Comparison of ENCODE assay signal across 33 cellular contexts in the genomic region with DNA sequence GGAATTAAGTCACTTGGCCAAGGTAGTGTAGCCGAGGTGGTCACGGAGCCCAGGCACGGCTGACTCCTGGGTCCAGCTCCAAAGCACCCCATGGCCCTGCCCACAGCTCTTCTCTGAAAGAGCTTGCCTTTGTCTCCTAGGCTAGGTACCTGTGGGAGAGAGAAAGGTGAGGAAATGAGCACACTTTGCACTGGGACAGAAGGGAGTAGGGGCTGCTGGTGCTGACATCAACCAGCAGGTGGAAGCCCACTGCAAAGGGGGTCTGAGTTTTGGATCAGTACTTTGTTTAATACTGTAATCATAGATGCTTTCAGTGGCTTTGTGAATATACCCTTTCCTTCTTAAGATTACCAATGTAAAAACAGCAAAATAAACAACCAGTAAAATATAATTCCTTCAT.
DNase-seq lines count a peak whose midpoint lies in the region; ATAC-seq, FAIRE-seq and TF ChIP-seq lines count a peak whose summit lies in the region.
"Had no signal": no experiment of that assay in that cellular context is flagged by ENCODE, and none has a peak within 500 bp of the region (broad histone marks: within the 10 kb centered on the region; RNA-seq: fewer than 3 reads in every experiment).

No MANE protein-coding gene starts in this region.

- TF ChIP-seq RAD21 in K562 (CRISPR knock-in tag; conservative IDR thresholded peaks at IDR 0.05 in 1 of 2, IDR thresholded peaks at IDR 0.05 in 1 of 2) = peak in 1 of 2 experiments; percentile 10; a peak in 1 of 4 replicates

- ATAC-seq in activated CD8-positive, alpha-beta memory T cell treated with anti-CD3 and anti-CD28 coated beads, Interleukin-2, amount 10 ng/mL, durations not matched to agents 7 days and 5 days = no peak
- ATAC-seq in K562 (no peak), HG02981 (IDR thresholded peaks at IDR 0.05; ENCODE audit: unreplicated experiment) (no peak)
- ATAC-seq: activated CD4-positive, alpha-beta T cell treated with anti-CD3 and anti-CD28 coated beads for 36 hours; activated CD8-positive, alpha-beta T cell treated with anti-CD3 and anti-CD28 coated beads, Interleukin-2, amount 10 ng/mL, durations not matched to agents 7 days and 5 days; left ventricle myocardium superior; stimulated activated memory B cell treated with anti-CD40 and anti-IgM and Interleukin-4, amounts not matched to agents 10 μg/mL and 1 μg/mL and 100 μg/mL, for 72 hours had no signal

- H3K4me3 ChIP-seq in K562 = no peak overlapping the region
- H3K4me3 ChIP-seq: cardiac muscle cell, coronary artery, Peyer's patch, upper lobe of left lung had no signal

- no peak overlapping the region for H3K27ac ChIP-seq in K562 (ENCODE audit: extremely low read depth, low read depth, low read length)
- H3K27ac ChIP-seq: 22Rv1, C4-2B, cardiac muscle cell, coronary artery, KMS-11, Peyer's patch, upper lobe of left lung had no signal

- H3K9me3 Mint-ChIP-seq in activated CD8-positive, alpha-beta memory T cell treated with anti-CD3 and anti-CD28 coated beads, Interleukin-2, amount 10 ng/mL, durations not matched to agents 7 days and 5 days (ENCODE audit: low read depth) = no peaks in the 10 kb centered on the region
- no peaks in the 10 kb centered on the region for H3K9me3 Mint-ChIP-seq in type B pancreatic cell
- H3K9me3 Mint-ChIP-seq: activated naive CD8-positive, alpha-beta T cell treated with anti-CD3 and anti-CD28 coated beads for 36 hours; stimulated activated memory B cell treated with anti-CD40 and anti-IgM and Interleukin-4, amounts not matched to agents 10 μg/mL and 1 μg/mL and 100 μg/mL, for 72 hours had no signal

- peaks cover 8 to 21% of the 10 kb centered on the region in 2 experiments; a peak in 3 of 5 replicates for H3K27me3 ChIP-seq in K562 (ENCODE audit: control insufficient read depth in 2 of 2, insufficient read depth in 2 of 2, low read length in 2 of 2)
- H3K27me3 ChIP-seq: cardiac muscle cell, Peyer's patch, upper lobe of left lung had no signal

- TF ChIP-seq EP300 in K562 (IDR thresholded peaks at IDR 0.05; ENCODE audit: low read length) = no peak

- TF ChIP-seq POLR2A in K562 (conservative IDR thresholded peaks at IDR 0.05) = no peak

- H3K27me3 Mint-ChIP-seq in activated CD8-positive, alpha-beta memory T cell treated with anti-CD3 and anti-CD28 coated beads, Interleukin-2, amount 10 ng/mL, durations not matched to agents 7 days and 5 days = peaks cover 3% of the 10 kb centered on the region
- peaks cover 5% of the 10 kb centered on the region for H3K27me3 Mint-ChIP-seq in type B pancreatic cell
- H3K27me3 Mint-ChIP-seq: activated CD4-positive, alpha-beta T cell treated with anti-CD3 and anti-CD28 coated beads for 36 hours; activated naive CD8-positive, alpha-beta T cell treated with anti-CD3 and anti-CD28 coated beads for 36 hours; stimulated activated memory B cell treated with anti-CD40 and anti-IgM and Interleukin-4, amounts not matched to agents 10 μg/mL and 1 μg/mL and 100 μg/mL, for 72 hours had no signal

- no peak overlapping the region for H3K27ac Mint-ChIP-seq in activated CD8-positive, alpha-beta memory T cell treated with anti-CD3 and anti-CD28 coated beads, Interleukin-2, amount 10 ng/mL, durations not matched to agents 7 days and 5 days
- H3K27ac Mint-ChIP-seq in type B pancreatic cell = no peak overlapping the region
- H3K27ac Mint-ChIP-seq: activated CD4-positive, alpha-beta T cell treated with anti-CD3 and anti-CD28 coated beads for 36 hours; activated CD8-positive, alpha-beta T cell treated with anti-CD3 and anti-CD28 coated beads, Interleukin-2, amount 10 ng/mL, durations not matched to agents 7 days and 5 days; activated naive CD8-positive, alpha-beta T cell treated with anti-CD3 and anti-CD28 coated beads for 36 hours; stimulated activated memory B cell treated with anti-CD40 and anti-IgM and Interleukin-4, amounts not matched to agents 10 μg/mL and 1 μg/mL and 100 μg/mL, for 72 hours had no signal

- DNase-seq in activated CD8-positive, alpha-beta memory T cell treated with anti-CD3 and anti-CD28 coated beads, Interleukin-2, amount 10 ng/mL, durations not matched to agents 7 days and 5 days = peak; percentile 29
- no peak for DNase-seq in activated CD8-positive, alpha-beta memory T cell treated with anti-CD3 and anti-CD28 coated beads, Interleukin-2, amount 50 U/mL, for 4 hours
- DNase-seq in K562 (ENCODE audit: extremely low read depth in 1 of 4, low spot score in 3 of 4) (no peak), iPS-NIHi7 (ENCODE audit: extremely low spot score) (peak; percentile 38), type B pancreatic cell (ENCODE audit: extremely low spot score, unreplicated experiment) (no peak), NCI-H446 treated with DMSO at 0.1 percent for 48 hours (lab: John Stamatoyannopoulos, UW) (no peak), NCI-H526 treated with DMSO at 0.1 percent for 48 hours (lab: John Stamatoyannopoulos, UW) (no peak)
- DNase-seq: activated CD4-positive, alpha-beta T cell treated with anti-CD3 and anti-CD28 coated beads for 36 hours; activated CD8-positive, alpha-beta T cell treated with anti-CD3 and anti-CD28 coated beads, Interleukin-2, amount 10 ng/mL, durations not matched to agents 7 days and 5 days; activated effector memory CD4-positive, alpha-beta T cell treated with Interleukin-2 at 50 U/mL for 16 hours; activated naive CD8-positive, alpha-beta T cell treated with anti-CD3 and anti-CD28 coated beads for 36 hours; activated T-cell treated with anti-CD3 and anti-CD28 coated beads for 4 hours; anterior cingulate cortex; effector CD8-positive, alpha-beta T cell; GDM1; GOT3; left ventricle myocardium superior; NCI-H2029; NCI-H2227 treated with DMSO at 0.1 percent for 48 hours; nucleus accumbens; Peyer's patch; SHP77; substantia nigra; T-helper 2 cell had no signal

- H4K20me1 ChIP-seq in K562 (replicated peaks; ENCODE audit: control insufficient read depth, insufficient read depth, low read length) = peaks cover 11% of the 10 kb centered on the region

- no peak for FAIRE-seq in K562 (lab: Jason Lieb, UNC)
- FAIRE-seq: keratinocyte had no signal

- CTCF ChIA-PET in activated CD8-positive, alpha-beta memory T cell treated with anti-CD3 and anti-CD28 coated beads, Interleukin-2, amount 10 ng/mL, durations not matched to agents 7 days and 5 days (lab: Charles Lee) = interaction anchor here (1.5 to 1.6 kb wide), 3 partner anchors 10 to 734 kb away, joined by 4 to 11 read pairs (median 5); no protein-coding TSS in a partner anchor
- CTCF ChIA-PET in K562 (lab: Yijun Ruan, JAX; ENCODE audit: low intra/inter-chr PET ratio) = no interaction called here

- H3K4me3 Mint-ChIP-seq in activated CD8-positive, alpha-beta memory T cell treated with anti-CD3 and anti-CD28 coated beads, Interleukin-2, amount 10 ng/mL, durations not matched to agents 7 days and 5 days = no peak overlapping the region
- H3K4me3 Mint-ChIP-seq in type B pancreatic cell = no peak overlapping the region
- H3K4me3 Mint-ChIP-seq: activated CD4-positive, alpha-beta T cell treated with anti-CD3 and anti-CD28 coated beads for 36 hours; activated CD8-positive, alpha-beta T cell treated with anti-CD3 and anti-CD28 coated beads, Interleukin-2, amount 10 ng/mL, durations not matched to agents 7 days and 5 days; activated naive CD8-positive, alpha-beta T cell treated with anti-CD3 and anti-CD28 coated beads for 36 hours; stimulated activated memory B cell treated with anti-CD40 and anti-IgM and Interleukin-4, amounts not matched to agents 10 μg/mL and 1 μg/mL and 100 μg/mL, for 72 hours had no signal

- intact Hi-C loops in K562 (cut with micrococcal nuclease) = no loop called here

- no peaks in the 10 kb centered on the region for H3K36me3 ChIP-seq in K562 (ENCODE audit: control insufficient read depth, insufficient read depth, low read length)
- H3K36me3 ChIP-seq: cardiac muscle cell, Peyer's patch, upper lobe of left lung had no signal

- in situ Hi-C loops in K562 (cut with MboI) = no loop called here

- POLR2A ChIA-PET in K562 (lab: Yijun Ruan, JAX) = interaction anchor here (0.6 to 0.9 kb wide), 4 partner anchors 102 to 967 kb away, joined by 3 read pairs; no protein-coding TSS in a partner anchor

- no peak overlapping the region for H2AFZ ChIP-seq in K562 (ENCODE audit: low read depth, low read length)

- H3K36me3 Mint-ChIP-seq in activated CD8-positive, alpha-beta memory T cell treated with anti-CD3 and anti-CD28 coated beads, Interleukin-2, amount 10 ng/mL, durations not matched to agents 7 days and 5 days = no peaks in the 10 kb centered on the region
- H3K36me3 Mint-ChIP-seq in type B pancreatic cell = no peaks in the 10 kb centered on the region
- H3K36me3 Mint-ChIP-seq: activated naive CD8-positive, alpha-beta T cell treated with anti-CD3 and anti-CD28 coated beads for 36 hours; stimulated activated memory B cell treated with anti-CD40 and anti-IgM and Interleukin-4, amounts not matched to agents 10 μg/mL and 1 μg/mL and 100 μg/mL, for 72 hours had no signal

- peaks cover 3% of the 10 kb centered on the region for H3K4me1 Mint-ChIP-seq in activated CD8-positive, alpha-beta memory T cell treated with anti-CD3 and anti-CD28 coated beads, Interleukin-2, amount 10 ng/mL, durations not matched to agents 7 days and 5 days
- peaks cover 4% of the 10 kb centered on the region for H3K4me1 Mint-ChIP-seq in type B pancreatic cell (ENCODE audit: unreplicated experiment)
- H3K4me1 Mint-ChIP-seq: activated CD4-positive, alpha-beta T cell treated with anti-CD3 and anti-CD28 coated beads for 36 hours; activated naive CD8-positive, alpha-beta T cell treated with anti-CD3 and anti-CD28 coated beads for 36 hours had no signal

- no peak overlapping the region for H3K9ac ChIP-seq in K562 (ENCODE audit: insufficient read depth in 1 of 2, low read depth in 2 of 2, low read length in 2 of 2)
- H3K9ac ChIP-seq: KMS-11 had no signal

- H3K4me2 ChIP-seq in K562 (ENCODE audit: insufficient read depth, low read length) = no peak overlapping the region
- H3K4me2 ChIP-seq: KMS-11 had no signal

- H3K9me1 ChIP-seq in K562 (ENCODE audit: control insufficient read depth, insufficient read depth, low read length) = no peaks in the 10 kb centered on the region

- no peaks in the 10 kb centered on the region for H3K79me2 ChIP-seq in K562 (ENCODE audit: control insufficient read depth, insufficient read depth, low read length)

- WGBS in K562 (ENCODE audit: insufficient coverage, low coverage, missing lambda C conversion rate) = 2% methylated on average over 3 of the region's 3 CpGs

- no TSS peak for BruUV-seq in K562 (replicated peaks; lab: Mats Ljungman, UMichigan)

- H3K4me1 ChIP-seq in K562 (replicated peaks in 1 of 2; ENCODE audit: control insufficient read depth in 2 of 2, insufficient read depth in 2 of 2, low read length in 2 of 2) = no peaks in the 10 kb centered on the region
- H3K4me1 ChIP-seq: Peyer's patch, upper lobe of left lung had no signal

- H3K9me3 ChIP-seq in K562 (replicated peaks; ENCODE audit: control insufficient read depth, insufficient read depth, low read depth, low read length) = no peaks in the 10 kb centered on the region
- H3K9me3 ChIP-seq: Peyer's patch, upper lobe of left lung had no signal

- TF ChIP-seq CTCF in K562 (IDR thresholded peaks at IDR 0.05 in 2 of 3, conservative IDR thresholded peaks at IDR 0.05 in 1 of 3; ENCODE audit: insufficient read depth in 2 of 3, low read depth in 1 of 3, low read length in 3 of 3) = 0 out of 6 replicates have a peak, but pooled peaks of 2 of the 3 experiments have one; percentile 8 to 20
- peak; percentile 45 for TF ChIP-seq CTCF in type B pancreatic cell (conservative IDR thresholded peaks at IDR 0.05)

Comparison
In these comparisons a context has a peak if more than half of its experiments do, and no peak if none do; other contexts are left out.
1. DNase-seq: peak in activated CD8-positive, alpha-beta memory T cell treated with anti-CD3 and anti-CD28 coated beads, Interleukin-2, amount 10 ng/mL, durations not matched to agents 7 days and 5 days (single experiment) and iPS-NIHi7 (single experiment); none in activated CD8-positive, alpha-beta memory T cell treated with anti-CD3 and anti-CD28 coated beads, Interleukin-2, amount 50 U/mL, for 4 hours (single experiment), K562 (0 of 4), type B pancreatic cell (single experiment), NCI-H446 treated with DMSO at 0.1 percent for 48 hours (single experiment) and NCI-H526 treated with DMSO at 0.1 percent for 48 hours (single experiment).